34 cellular contexts compared by ENCODE assay signal in the genomic region with DNA sequence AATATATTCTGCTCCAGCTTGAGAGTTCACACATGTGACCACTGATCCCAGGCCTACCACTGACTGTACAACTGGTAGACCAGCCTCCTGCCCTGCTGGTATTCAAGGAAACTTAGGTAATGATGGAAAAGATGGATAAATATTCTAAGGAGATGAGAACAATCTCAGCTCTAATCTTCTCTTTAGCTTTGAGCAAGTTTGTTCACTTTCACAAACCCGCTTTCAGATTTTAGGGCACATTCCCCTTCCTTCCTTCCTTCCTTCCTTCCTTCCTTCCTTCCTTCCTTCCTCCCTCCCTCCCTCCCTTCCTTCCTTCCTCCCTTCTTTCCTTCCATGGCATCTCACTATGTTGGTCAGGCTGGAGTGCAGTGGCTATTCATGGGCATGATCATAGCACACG.
"Had no signal": no experiment of that assay in that cellular context is flagged by ENCODE, and none has a peak within 500 bp of the region (broad histone marks: within the 10 kb centered on the region; RNA-seq: fewer than 3 reads in every experiment).

No MANE protein-coding gene starts in this region.

- H3K9me3 Mint-ChIP-seq: activated CD4-positive, alpha-beta memory T cell treated with anti-CD3 and anti-CD28 coated beads for 36 hours; activated CD4-positive, alpha-beta T cell treated with anti-CD3 and anti-CD28 coated beads, Interleukin-2, amount 10 ng/mL, durations not matched to agents 24 days and 14 days; activated CD8-positive, alpha-beta T cell treated with anti-CD3 and anti-CD28 coated beads for 36 hours; activated naive CD4-positive, alpha-beta T cell treated with anti-CD3 and anti-CD28 coated beads for 36 hours; activated naive CD4-positive, alpha-beta T cell treated with anti-CD3 and anti-CD28 coated beads, Interleukin-2, amount 50 U/mL, for 72 hours; activated T-cell treated with anti-CD3 and anti-CD28 coated beads, Interleukin-2, amount 50 U/mL, for 4 hours; activated T-helper 1 cell treated with anti-CD3 and anti-CD28 coated beads, Interleukin-12 subunit alpha, Interleukin-12 subunit beta, Interleukin-2, Interleukin-4 antibody, amounts not matched to agents 30 ng/mL and 10 ng/mL and 1 ng/mL, durations not matched to agents 14 hours and 24 hours and 36 hours; activated T-helper 17 cell treated with anti-CD3 and anti-CD28 coated beads, Interleukin-2, amount 50 U/mL, for 72 hours; T-helper 1 cell treated with Interleukin-12 subunit alpha and Interleukin-12 subunit beta and Interleukin-4 antibody, amounts not matched to agents 30 μg/mL and 1 μg/mL, for 36 hours; T-helper 2 cell treated with Interferon-gamma antibody and Interleukin-4, amounts not matched to agents 5 μg/mL and 100 μg/mL, for 36 hours had no signal

- H3K4me3 ChIP-seq: adrenal gland, body of pancreas, breast epithelium had no signal

- ATAC-seq: activated CD8-positive, alpha-beta T cell treated with anti-CD3 and anti-CD28 coated beads for 36 hours; activated naive CD4-positive, alpha-beta T cell treated with anti-CD3 and anti-CD28 coated beads, Interleukin-2, amount 50 U/mL, for 72 hours; activated T-cell treated with anti-CD3 and anti-CD28 coated beads, Interleukin-2, amount 50 U/mL, for 4 hours; activated T-cell treated with anti-CD3 and anti-CD28 coated beads, Interleukin-2, amount 50 U/mL, for 72 hours; activated T-helper 17 cell treated with anti-CD3 and anti-CD28 coated beads, Interleukin-2, amount 50 U/mL, for 72 hours; body of pancreas had no signal

- H3K4me3 Mint-ChIP-seq: activated B cell treated with CpG ODN at 0.5 μM for 24 hours; activated CD4-positive, alpha-beta memory T cell treated with anti-CD3 and anti-CD28 coated beads for 36 hours; activated CD4-positive, alpha-beta T cell treated with anti-CD3 and anti-CD28 coated beads, Interleukin-2, amount 10 ng/mL, durations not matched to agents 24 days and 14 days; activated CD8-positive, alpha-beta T cell treated with anti-CD3 and anti-CD28 coated beads for 36 hours; activated naive CD4-positive, alpha-beta T cell treated with anti-CD3 and anti-CD28 coated beads for 36 hours; activated T-cell treated with anti-CD3 and anti-CD28 coated beads, Interleukin-2, amount 50 U/mL, for 4 hours; activated T-cell treated with anti-CD3 and anti-CD28 coated beads, Interleukin-2, amount 50 U/mL, for 72 hours; activated T-helper 1 cell treated with anti-CD3 and anti-CD28 coated beads, Interleukin-12 subunit alpha, Interleukin-12 subunit beta, Interleukin-2, Interleukin-4 antibody, amounts not matched to agents 30 ng/mL and 10 ng/mL and 1 ng/mL, durations not matched to agents 14 hours and 24 hours and 36 hours; activated T-helper 17 cell treated with anti-CD3 and anti-CD28 coated beads, Interleukin-2, amount 50 U/mL, for 72 hours; T-helper 1 cell treated with Interleukin-12 subunit alpha and Interleukin-12 subunit beta and Interleukin-4 antibody, amounts not matched to agents 30 μg/mL and 1 μg/mL, for 36 hours; T-helper 2 cell treated with Interferon-gamma antibody and Interleukin-4, amounts not matched to agents 5 μg/mL and 100 μg/mL, for 36 hours had no signal

- H3K36me3 Mint-ChIP-seq: activated CD4-positive, alpha-beta memory T cell treated with anti-CD3 and anti-CD28 coated beads for 36 hours; activated naive CD4-positive, alpha-beta T cell treated with anti-CD3 and anti-CD28 coated beads, Interleukin-2, amount 50 U/mL, for 72 hours had no signal

- DNase-seq: activated B cell treated with CpG ODN at 0.5 μM for 24 hours; activated CD4-positive, alpha-beta memory T cell treated with anti-CD3 and anti-CD28 coated beads for 36 hours; activated CD4-positive, alpha-beta T cell treated with anti-CD3 and anti-CD28 coated beads for 4 hours; activated CD4-positive, alpha-beta T cell treated with anti-CD3 and anti-CD28 coated beads, Interleukin-2, amount 10 ng/mL, durations not matched to agents 24 days and 14 days; activated CD4-positive, alpha-beta T cell treated with anti-CD3 and anti-CD28 coated beads, Interleukin-2, amount 50 U/mL, for 1 hour; activated CD4-positive, alpha-beta T cell treated with anti-CD3 and anti-CD28 coated beads, Interleukin-2, amount 50 U/mL, for 4 hours; activated CD4-positive, CD25-positive, alpha-beta regulatory T cell treated with anti-CD3 and anti-CD28 coated beads, Interleukin-2, amount 50 U/mL, for 72 hours; activated CD8-positive, alpha-beta memory T cell treated with anti-CD3 and anti-CD28 coated beads, Interleukin-2, amount 50 U/mL, for 4 hours; activated CD8-positive, alpha-beta T cell treated with anti-CD3 and anti-CD28 coated beads for 36 hours; activated effector memory CD4-positive, alpha-beta T cell treated with anti-CD3 and anti-CD28 coated beads, Interleukin-2, amount 50 U/mL, for 16 hours; activated gamma-delta T cell treated with Interleukin-2 at 50 U/mL for 16 hours; activated naive CD4-positive, alpha-beta T cell; activated naive CD4-positive, alpha-beta T cell treated with anti-CD3 and anti-CD28 coated beads for 36 hours; activated naive CD4-positive, alpha-beta T cell treated with anti-CD3 and anti-CD28 coated beads, Interleukin-2, amount 50 U/mL, for 16 hours; activated T-cell treated with anti-CD3 and anti-CD28 coated beads for 4 hours; activated T-cell treated with anti-CD3 and anti-CD28 coated beads, Interleukin-2, amount 50 U/mL, for 1 hour; activated T-cell treated with anti-CD3 and anti-CD28 coated beads, Interleukin-2, amount 50 U/mL, for 4 hours; activated T-cell treated with anti-CD3 and anti-CD28 coated beads, Interleukin-2, amount 50 U/mL, for 72 hours; adrenal gland; amniotic stem cell; aorta; body of pancreas; brain microvascular endothelial cell; central memory CD4-positive, alpha-beta T cell; T-helper 1 cell; T-helper 2 cell; T-helper 9 cell had no signal

- H3K27ac ChIP-seq: adrenal gland, body of pancreas, brain microvascular endothelial cell, breast epithelium, VCaP had no signal

- H3K27me3 Mint-ChIP-seq: activated CD4-positive, alpha-beta memory T cell treated with anti-CD3 and anti-CD28 coated beads for 36 hours had no signal

- H3K27me3 ChIP-seq: adrenal gland, body of pancreas, brain microvascular endothelial cell, breast epithelium had no signal

- H3K27ac Mint-ChIP-seq: activated B cell treated with CpG ODN at 0.5 μM for 24 hours; activated CD4-positive, alpha-beta memory T cell treated with anti-CD3 and anti-CD28 coated beads for 36 hours; activated CD4-positive, alpha-beta T cell treated with anti-CD3 and anti-CD28 coated beads, Interleukin-2, amount 10 ng/mL, durations not matched to agents 24 days and 14 days; activated CD8-positive, alpha-beta T cell treated with anti-CD3 and anti-CD28 coated beads for 36 hours; activated naive CD4-positive, alpha-beta T cell treated with anti-CD3 and anti-CD28 coated beads for 36 hours; activated naive CD4-positive, alpha-beta T cell treated with anti-CD3 and anti-CD28 coated beads, Interleukin-2, amount 50 U/mL, for 72 hours; activated T-cell treated with anti-CD3 and anti-CD28 coated beads, Interleukin-2, amount 50 U/mL, for 72 hours; activated T-helper 1 cell treated with anti-CD3 and anti-CD28 coated beads, Interleukin-12 subunit alpha, Interleukin-12 subunit beta, Interleukin-2, Interleukin-4 antibody, amounts not matched to agents 30 ng/mL and 10 ng/mL and 1 ng/mL, durations not matched to agents 14 hours and 24 hours and 36 hours; activated T-helper 17 cell treated with anti-CD3 and anti-CD28 coated beads, Interleukin-2, amount 50 U/mL, for 72 hours; T-helper 1 cell treated with Interleukin-12 subunit alpha and Interleukin-12 subunit beta and Interleukin-4 antibody, amounts not matched to agents 30 μg/mL and 1 μg/mL, for 36 hours; T-helper 2 cell treated with Interferon-gamma antibody and Interleukin-4, amounts not matched to agents 5 μg/mL and 100 μg/mL, for 36 hours had no signal

- H3K4me1 ChIP-seq: adrenal gland, body of pancreas, breast epithelium had no signal

- H3K9me3 ChIP-seq: body of pancreas, breast epithelium had no signal

- H3K36me3 ChIP-seq: adrenal gland, brain microvascular endothelial cell, breast epithelium had no signal

- H3K4me1 Mint-ChIP-seq: activated B cell treated with CpG ODN at 0.5 μM for 24 hours; activated CD4-positive, alpha-beta T cell treated with anti-CD3 and anti-CD28 coated beads, Interleukin-2, amount 10 ng/mL, durations not matched to agents 24 days and 14 days; activated T-helper 17 cell treated with anti-CD3 and anti-CD28 coated beads, Interleukin-2, amount 50 U/mL, for 72 hours had no signal
